In genomic region chr18:407825-408224, GRCh38 we compare ENCODE assay signal across 20 cellular contexts.
DNase-seq lines count a peak whose midpoint lies in the region; ATAC-seq, FAIRE-seq and TF ChIP-seq lines count a peak whose summit lies in the region.
"Had no signal": no experiment of that assay in that cellular context is flagged by ENCODE, and none has a peak within 500 bp of the region (broad histone marks: within the 10 kb centered on the region; RNA-seq: fewer than 3 reads in every experiment).

No MANE protein-coding gene starts in this region.

- no peak overlapping the region for H2AFZ ChIP-seq in SK-N-SH (ENCODE audit: low read depth)
- H2AFZ ChIP-seq: GM23338 had no signal

- TF ChIP-seq CTCF in SK-N-SH (IDR thresholded peaks at IDR 0.05) (no peak), foreskin keratinocyte (conservative IDR thresholded peaks at IDR 0.05) (no peak)

- no peak overlapping the region for H3K9ac ChIP-seq in SK-N-SH

- H3K27me3 ChIP-seq in SK-N-SH (ENCODE audit: insufficient read depth) (no peaks in the 10 kb centered on the region), foreskin keratinocyte (no peaks in the 10 kb centered on the region)

- H3K27ac ChIP-seq in SK-N-SH (ENCODE audit: low read depth in 2 of 2, low read length in 1 of 2) (no peak overlapping the region), foreskin keratinocyte (no peak overlapping the region)

- H3K36me3 ChIP-seq in SK-N-SH (replicated peaks in 1 of 2; ENCODE audit: control insufficient read depth in 1 of 2, insufficient read depth in 2 of 2, low read length in 1 of 2): no peaks in the 10 kb centered on the region
- H3K36me3 ChIP-seq: HAP-1 had no signal

- H3F3A ChIP-seq in SK-N-SH (replicated peaks; ENCODE audit: insufficient read depth): no peaks in the 10 kb centered on the region

- no peak overlapping the region for H3K4me3 ChIP-seq in SK-N-SH (ENCODE audit: low read depth in 2 of 2, low read length in 1 of 2)
- H3K4me3 ChIP-seq: GM23338, HAP-1 had no signal

- H4K20me1 ChIP-seq in SK-N-SH (ENCODE audit: insufficient read depth): no peaks in the 10 kb centered on the region

- TF ChIP-seq RAD21 in SK-N-SH (IDR thresholded peaks at IDR 0.05; ENCODE audit: low read length): no peak

- CTCF ChIA-PET in SK-N-SH (lab: Yijun Ruan, JAX): interaction anchor here (1.3 kb wide), 1 partner anchor 15 kb away, joined by 4 read pairs; no protein-coding TSS in a partner anchor

- H3K9me2 ChIP-seq in SK-N-SH: no peaks in the 10 kb centered on the region

- FAIRE-seq in HTR-8/SVneo (lab: Jason Lieb, UNC): no peak
- FAIRE-seq: GM12891 had no signal

- ATAC-seq in foreskin keratinocyte: peak; percentile 63
- no peak for ATAC-seq in GM18870 (IDR thresholded peaks at IDR 0.05; ENCODE audit: unreplicated experiment)
- ATAC-seq in HG03196 (IDR thresholded peaks at IDR 0.05; ENCODE audit: unreplicated experiment): no peak
- ATAC-seq in left ventricle myocardium superior: no peak
- ATAC-seq: CD8-positive, alpha-beta T cell; GM23338 had no signal

- H3K4me1 ChIP-seq in SK-N-SH (ENCODE audit: control insufficient read depth in 1 of 2, insufficient read depth in 2 of 2, low read depth in 1 of 2, low read length in 1 of 2) (peaks cover 0 to 14% of the 10 kb centered on the region in 2 experiments; a peak in 2 of 4 replicates), foreskin keratinocyte (no peaks in the 10 kb centered on the region)
- H3K4me1 ChIP-seq: HAP-1 had no signal

- no peaks in the 10 kb centered on the region for H3K9me3 ChIP-seq in SK-N-SH
- H3K9me3 ChIP-seq: HAP-1 had no signal

- 50% methylated on average over 1 of the region's 1 CpG for WGBS in SK-N-SH (ENCODE audit: low lambda C conversion rate)

- POLR2A ChIA-PET in SK-N-SH (lab: Yijun Ruan, JAX): no interaction called here

- intact Hi-C loops in left ventricle myocardium superior (cut with micrococcal nuclease): no loop called here

- no peak for TF ChIP-seq EP300 in SK-N-SH (IDR thresholded peaks at IDR 0.05; ENCODE audit: borderline replicate concordance in 1 of 2, low read depth in 1 of 2, low read length in 1 of 2)

- H3K4me2 ChIP-seq in SK-N-SH: peak overlapping the region; percentile 17; the same call in 1 of the 2 replicates
- H3K4me2 ChIP-seq: GM23338 had no signal

- no peaks in the 10 kb centered on the region for H3K79me2 ChIP-seq in SK-N-SH (ENCODE audit: insufficient read depth)

- peak; percentile 24 for DNase-seq in HTR-8/SVneo (ENCODE audit: insufficient read length, low spot score)
- DNase-seq in SK-N-SH: no peak
- DNase-seq in foreskin keratinocyte: no peak
- DNase-seq in AG20443 (ENCODE audit: low spot score): no peak
- no peak for DNase-seq in left ventricle myocardium superior
- DNase-seq: AML-193; C1 segment of cervical spinal cord; CD8-positive, alpha-beta T cell; DND-41; NCI-H1694; NCI-H2081; NCI-H2171; NCI-H524 treated with DMSO at 0.1 percent for 48 hours; NCI-H82; SHP77 had no signal

TF ChIP-seq in SK-N-SH, 30 proteins besides CTCF, POLR2A, EP300 and RAD21:
- peak; percentile 60; the same call in 1 of the 2 replicates for TF ChIP-seq FOSL2 (IDR thresholded peaks at IDR 0.05; ENCODE audit: borderline replicate concordance, low read depth)
- no peak for TF ChIP-seq CHD2 (IDR thresholded peaks at IDR 0.05; ENCODE audit: low read length, partially characterized antibody)
- no peak for TF ChIP-seq POLR2AphosphoS5 (IDR thresholded peaks at IDR 0.05; ENCODE audit: low read depth, low read length)
- TF ChIP-seq MEF2A (IDR thresholded peaks at IDR 0.05; ENCODE audit: borderline replicate concordance, low read depth): no peak
- TF ChIP-seq GABPA (IDR thresholded peaks at IDR 0.05; ENCODE audit: low read depth): no peak
- no peak for TF ChIP-seq SIN3A (IDR thresholded peaks at IDR 0.05; ENCODE audit: borderline replicate concordance, low read depth, low read length)
- TF ChIP-seq RXRA (IDR thresholded peaks at IDR 0.05; ENCODE audit: borderline replicate concordance, low read depth): no peak
- no peak for TF ChIP-seq TAF1 (IDR thresholded peaks at IDR 0.05; ENCODE audit: borderline replicate concordance, low read depth, low read length)
- TF ChIP-seq RCOR1 (IDR thresholded peaks at IDR 0.05; ENCODE audit: low read length): no peak
- no peak for TF ChIP-seq GATA2 (CRISPR knock-in tag; IDR thresholded peaks at IDR 0.05)
- TF ChIP-seq PBX3 (IDR thresholded peaks at IDR 0.05): peak; percentile 52; the same call in 1 of the 2 replicates
- peak; percentile 54 for TF ChIP-seq JUND (IDR thresholded peaks at IDR 0.05)
